In genomic region chr15:95280711-95281110, GRCh38 we compare ENCODE assay signal across 16 cellular contexts.
A peak's percentile ranks its signal among the peaks of the same experiment; 100 is the strongest.
DNase-seq lines count a peak whose midpoint lies in the region; ATAC-seq and TF ChIP-seq lines count a peak whose summit lies in the region.
"Had no signal": no experiment of that assay in that cellular context is flagged by ENCODE, and none has a peak within 500 bp of the region (broad histone marks: within the 10 kb centered on the region; RNA-seq: fewer than 3 reads in every experiment).

No MANE protein-coding gene starts in this region.

- CTCF ChIA-PET in MCF 10A (lab: Yijun Ruan, JAX), result interaction anchor here (0.9 to 1.8 kb wide), 4 partner anchors 10 to 548 kb away, joined by 3 to 8 read pairs (median 4); no protein-coding TSS in a partner anchor
- CTCF ChIA-PET in mammary epithelial cell (lab: Charles Lee; ENCODE audit: low non-redundant PET), result no interaction called here

- H3K4me1 Mint-ChIP-seq in MCF 10A (ENCODE audit: insufficient read depth, unreplicated experiment), result no peaks in the 10 kb centered on the region
- H3K4me1 Mint-ChIP-seq: IgD-negative memory B cell had no signal

- H3K4me3 Mint-ChIP-seq in MCF 10A (ENCODE audit: unreplicated experiment), result no peak overlapping the region
- H3K4me3 Mint-ChIP-seq: CD8-positive, alpha-beta memory T cell; GM23338 had no signal

- H3K9ac ChIP-seq in mammary epithelial cell (ENCODE audit: insufficient read depth, low read length), result no peak overlapping the region
- H3K9ac ChIP-seq: BLaER1 had no signal

- H2AFZ ChIP-seq in mammary epithelial cell (ENCODE audit: low read depth, low read length), result no peak overlapping the region
- H2AFZ ChIP-seq: GM23338 had no signal

- H3K9me3 Mint-ChIP-seq in MCF 10A (ENCODE audit: unreplicated experiment), result no peaks in the 10 kb centered on the region
- H3K9me3 Mint-ChIP-seq: CD8-positive, alpha-beta memory T cell; GM23338 had no signal

- H3K9me3 ChIP-seq in mammary epithelial cell (replicated peaks; ENCODE audit: insufficient read depth, low read length) (no peaks in the 10 kb centered on the region), upper lobe of left lung (no peaks in the 10 kb centered on the region), MG63 (no peaks in the 10 kb centered on the region)
- H3K9me3 ChIP-seq: BLaER1, Caco-2 had no signal

- TF ChIP-seq CTCF in MCF 10A (IDR thresholded peaks at IDR 0.05; ENCODE audit: unreplicated experiment) (no peak), mammary epithelial cell (conservative IDR thresholded peaks at IDR 0.05 in 1 of 2, IDR thresholded peaks at IDR 0.05 in 1 of 2; ENCODE audit: extremely low read depth in 1 of 2, insufficient read depth in 1 of 2, low read depth in 1 of 2, low read length in 2 of 2) (no peak), upper lobe of left lung (IDR thresholded peaks at IDR 0.05) (no peak)

- H3K4me1 ChIP-seq in mammary epithelial cell (ENCODE audit: insufficient read depth, low read length) (no peaks in the 10 kb centered on the region), upper lobe of left lung (peaks cover 0 to 4% (median 0%) of the 10 kb centered on the region in 4 donors)
- H3K4me1 ChIP-seq: Caco-2 had no signal

- no TSS peak for BruUV-seq in MCF 10A (replicated peaks; lab: Mats Ljungman, UMichigan)
- BruUV-seq in mammary epithelial cell (replicated peaks; lab: Mats Ljungman, UMichigan), result no TSS peak

- ATAC-seq in upper lobe of left lung (ENCODE audit: low FRiP score in 2 of 2) (no peak), HG03108 (IDR thresholded peaks at IDR 0.05; ENCODE audit: unreplicated experiment) (no peak)
- ATAC-seq: GM23338 had no signal

- POLR2A ChIA-PET in MCF 10A (lab: Yijun Ruan, JAX), result no interaction called here

- H3K36me3 Mint-ChIP-seq in MCF 10A (ENCODE audit: insufficient read depth, unreplicated experiment), result no peaks in the 10 kb centered on the region
- H3K36me3 Mint-ChIP-seq: CD8-positive, alpha-beta memory T cell; IgD-negative memory B cell had no signal

- peak overlapping the region; percentile 35 for H3K27ac Mint-ChIP-seq in MCF 10A (ENCODE audit: low read depth, unreplicated experiment)
- H3K27ac Mint-ChIP-seq: CD8-positive, alpha-beta memory T cell; GM23338; IgD-negative memory B cell had no signal

- dilution Hi-C loops in mammary epithelial cell (cut with HindIII; ENCODE audit: low sequenced_read_pairs), result loop anchor here (10.0 kb wide), 1 partner anchor 236 kb away; no protein-coding TSS in a partner anchor

- in situ Hi-C loops in mammary epithelial cell (cut with MboI; ENCODE audit: low sequenced_read_pairs in 2 of 2), result loop anchor here in 1 of 2 donors (25.0 kb wide), 2 partner anchors 243 to 618 kb away; no protein-coding TSS in a partner anchor

- WGBS in mammary epithelial cell (ENCODE audit: low coverage, missing lambda C conversion rate), result 82% methylated on average over 5 of the region's 5 CpGs
- 81 to 86% methylated on average over 5 of the region's 5 CpGs for WGBS in upper lobe of left lung, 2 donors

- TF ChIP-seq EP300 in upper lobe of left lung (IDR thresholded peaks at IDR 0.05), result no peak

- TF ChIP-seq POLR2A in upper lobe of left lung (IDR thresholded peaks at IDR 0.05), result no peak

- H4K20me1 ChIP-seq in mammary epithelial cell (ENCODE audit: insufficient read depth, low read length), result no peaks in the 10 kb centered on the region
- H4K20me1 ChIP-seq: BLaER1 had no signal

- no peaks in the 10 kb centered on the region for H3K27me3 Mint-ChIP-seq in MCF 10A (ENCODE audit: insufficient read depth, unreplicated experiment)
- H3K27me3 Mint-ChIP-seq: IgD-negative memory B cell had no signal

- intact Hi-C loops in MCF 10A (cut with micrococcal nuclease) (no loop called here), mammary epithelial cell (cut with micrococcal nuclease) (no loop called here), posterior vena cava (cut with DNase I) (no loop called here)

- no peaks in the 10 kb centered on the region for H3K36me3 ChIP-seq in mammary epithelial cell (ENCODE audit: insufficient read depth, low read length)
- no peaks in the 10 kb centered on the region for H3K36me3 ChIP-seq in upper lobe of left lung
- no peaks in the 10 kb centered on the region for H3K36me3 ChIP-seq in MG63
- H3K36me3 ChIP-seq: BLaER1 had no signal

- H3K27me3 ChIP-seq in mammary epithelial cell (ENCODE audit: insufficient read depth, low read length) (no peaks in the 10 kb centered on the region), upper lobe of left lung (no peaks in the 10 kb centered on the region), MG63 (no peaks in the 10 kb centered on the region)
- H3K27me3 ChIP-seq: BLaER1 had no signal

- no peak overlapping the region for H3K27ac ChIP-seq in mammary epithelial cell (ENCODE audit: insufficient read depth, low read depth, low read length)
- peak overlapping the region in 3 of 4 donors; percentile 36 to 69 (median 59) for H3K27ac ChIP-seq in upper lobe of left lung
- H3K27ac ChIP-seq: 22Rv1, BLaER1 had no signal

- no peaks in the 10 kb centered on the region for H3K79me2 ChIP-seq in mammary epithelial cell (ENCODE audit: insufficient read depth, low read length)

- H3K4me3 ChIP-seq in mammary epithelial cell (replicated peaks in 1 of 3; ENCODE audit: insufficient read depth in 1 of 3, low read depth in 2 of 3, low read length in 3 of 3), result no peak overlapping the region
- no peak overlapping the region for H3K4me3 ChIP-seq in upper lobe of left lung
- no peak overlapping the region for H3K4me3 ChIP-seq in MG63
- H3K4me3 ChIP-seq: BLaER1, GM23338 had no signal

- DNase-seq in MCF 10A (ENCODE audit: unreplicated experiment), result no peak
- DNase-seq in mammary epithelial cell, result no peak
- DNase-seq in amniotic epithelial cell (ENCODE audit: low read depth), result peak; percentile 51
- DNase-seq in iris pigment epithelial cell (ENCODE audit: low read depth), result peak; percentile 51
- DNase-seq in upper lobe of left lung, result no peak
- no peak for DNase-seq in MG63
- no peak for DNase-seq in posterior vena cava (ENCODE audit: low spot score)
- DNase-seq: AML-193; Caco-2; CD8-positive, alpha-beta memory T cell; H7 had no signal

- H3K4me2 ChIP-seq in mammary epithelial cell (ENCODE audit: insufficient read depth, low read depth, low read length), result no peak overlapping the region
- H3K4me2 ChIP-seq: BLaER1, GM23338 had no signal

Comparison
In these comparisons a context has a peak if more than half of its experiments do, and no peak if none do; other contexts are left out.
1. DNase-seq: peak in amniotic epithelial cell (single experiment) and iris pigment epithelial cell (single experiment); none in MCF 10A (single experiment), mammary epithelial cell (single experiment), upper lobe of left lung (0 of 2), MG63 (single experiment) and posterior vena cava (single experiment).